ENCODE assay signal across 1 cellular context in the genomic region with DNA sequence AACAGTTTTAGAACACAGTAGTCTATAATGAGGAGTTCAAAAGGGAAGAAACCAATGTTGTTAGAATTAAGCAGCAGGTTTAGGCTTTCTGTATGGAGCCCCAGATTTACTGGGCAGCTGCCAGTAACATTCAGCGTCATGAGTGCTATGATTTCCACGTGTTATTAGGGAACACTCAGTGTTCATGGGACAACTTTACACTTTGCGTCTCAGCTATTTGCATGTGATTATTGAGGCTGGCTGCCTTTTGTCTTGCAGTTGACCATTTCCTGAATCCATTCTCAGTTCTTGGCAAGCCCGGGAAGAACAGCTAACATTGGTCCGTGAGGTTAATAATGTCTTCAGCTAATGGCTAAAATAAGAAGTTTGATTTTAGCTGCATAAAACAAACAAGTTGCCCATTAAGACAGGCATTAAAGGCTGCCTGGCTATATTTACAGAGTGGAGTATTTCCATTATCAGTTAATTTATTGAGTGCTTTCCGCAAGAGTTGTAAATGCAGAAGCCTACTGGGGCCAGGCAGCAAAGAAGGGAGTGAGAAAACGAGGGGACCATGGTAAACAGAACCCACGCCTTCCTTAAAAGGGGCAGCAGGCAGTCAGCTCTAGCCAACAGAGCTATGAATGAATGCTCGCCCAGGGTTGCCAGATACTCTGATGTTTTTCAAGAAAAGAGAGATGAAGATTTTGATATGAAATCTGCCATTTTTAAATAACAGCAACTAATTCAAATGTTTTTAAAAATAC.
TF ChIP-seq lines count a peak whose summit lies in the region.

No MANE protein-coding gene starts in this region.

TF ChIP-seq in GM23338, 12 proteins besides CTCF, POLR2A, EP300 and RAD21 (continued from another document):
- TF ChIP-seq, protein P1, sequence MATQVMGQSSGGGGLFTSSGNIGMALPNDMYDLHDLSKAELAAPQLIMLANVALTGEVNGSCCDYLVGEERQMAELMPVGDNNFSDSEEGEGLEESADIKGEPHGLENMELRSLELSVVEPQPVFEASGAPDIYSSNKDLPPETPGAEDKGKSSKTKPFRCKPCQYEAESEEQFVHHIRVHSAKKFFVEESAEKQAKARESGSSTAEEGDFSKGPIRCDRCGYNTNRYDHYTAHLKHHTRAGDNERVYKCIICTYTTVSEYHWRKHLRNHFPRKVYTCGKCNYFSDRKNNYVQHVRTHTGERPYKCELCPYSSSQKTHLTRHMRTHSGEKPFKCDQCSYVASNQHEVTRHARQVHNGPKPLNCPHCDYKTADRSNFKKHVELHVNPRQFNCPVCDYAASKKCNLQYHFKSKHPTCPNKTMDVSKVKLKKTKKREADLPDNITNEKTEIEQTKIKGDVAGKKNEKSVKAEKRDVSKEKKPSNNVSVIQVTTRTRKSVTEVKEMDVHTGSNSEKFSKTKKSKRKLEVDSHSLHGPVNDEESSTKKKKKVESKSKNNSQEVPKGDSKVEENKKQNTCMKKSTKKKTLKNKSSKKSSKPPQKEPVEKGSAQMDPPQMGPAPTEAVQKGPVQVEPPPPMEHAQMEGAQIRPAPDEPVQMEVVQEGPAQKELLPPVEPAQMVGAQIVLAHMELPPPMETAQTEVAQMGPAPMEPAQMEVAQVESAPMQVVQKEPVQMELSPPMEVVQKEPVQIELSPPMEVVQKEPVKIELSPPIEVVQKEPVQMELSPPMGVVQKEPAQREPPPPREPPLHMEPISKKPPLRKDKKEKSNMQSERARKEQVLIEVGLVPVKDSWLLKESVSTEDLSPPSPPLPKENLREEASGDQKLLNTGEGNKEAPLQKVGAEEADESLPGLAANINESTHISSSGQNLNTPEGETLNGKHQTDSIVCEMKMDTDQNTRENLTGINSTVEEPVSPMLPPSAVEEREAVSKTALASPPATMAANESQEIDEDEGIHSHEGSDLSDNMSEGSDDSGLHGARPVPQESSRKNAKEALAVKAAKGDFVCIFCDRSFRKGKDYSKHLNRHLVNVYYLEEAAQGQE (IDR thresholded peaks at IDR 0.05; ENCODE audit: unreplicated experiment): no peak
- TF ChIP-seq, protein P2, sequence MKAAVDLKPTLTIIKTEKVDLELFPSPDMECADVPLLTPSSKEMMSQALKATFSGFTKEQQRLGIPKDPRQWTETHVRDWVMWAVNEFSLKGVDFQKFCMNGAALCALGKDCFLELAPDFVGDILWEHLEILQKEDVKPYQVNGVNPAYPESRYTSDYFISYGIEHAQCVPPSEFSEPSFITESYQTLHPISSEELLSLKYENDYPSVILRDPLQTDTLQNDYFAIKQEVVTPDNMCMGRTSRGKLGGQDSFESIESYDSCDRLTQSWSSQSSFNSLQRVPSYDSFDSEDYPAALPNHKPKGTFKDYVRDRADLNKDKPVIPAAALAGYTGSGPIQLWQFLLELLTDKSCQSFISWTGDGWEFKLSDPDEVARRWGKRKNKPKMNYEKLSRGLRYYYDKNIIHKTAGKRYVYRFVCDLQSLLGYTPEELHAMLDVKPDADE (IDR thresholded peaks at IDR 0.05): no peak
- no peak for TF ChIP-seq EZH2 (IDR thresholded peaks at IDR 0.05; ENCODE audit: low read depth, unreplicated experiment)
- TF ChIP-seq, protein P3, sequence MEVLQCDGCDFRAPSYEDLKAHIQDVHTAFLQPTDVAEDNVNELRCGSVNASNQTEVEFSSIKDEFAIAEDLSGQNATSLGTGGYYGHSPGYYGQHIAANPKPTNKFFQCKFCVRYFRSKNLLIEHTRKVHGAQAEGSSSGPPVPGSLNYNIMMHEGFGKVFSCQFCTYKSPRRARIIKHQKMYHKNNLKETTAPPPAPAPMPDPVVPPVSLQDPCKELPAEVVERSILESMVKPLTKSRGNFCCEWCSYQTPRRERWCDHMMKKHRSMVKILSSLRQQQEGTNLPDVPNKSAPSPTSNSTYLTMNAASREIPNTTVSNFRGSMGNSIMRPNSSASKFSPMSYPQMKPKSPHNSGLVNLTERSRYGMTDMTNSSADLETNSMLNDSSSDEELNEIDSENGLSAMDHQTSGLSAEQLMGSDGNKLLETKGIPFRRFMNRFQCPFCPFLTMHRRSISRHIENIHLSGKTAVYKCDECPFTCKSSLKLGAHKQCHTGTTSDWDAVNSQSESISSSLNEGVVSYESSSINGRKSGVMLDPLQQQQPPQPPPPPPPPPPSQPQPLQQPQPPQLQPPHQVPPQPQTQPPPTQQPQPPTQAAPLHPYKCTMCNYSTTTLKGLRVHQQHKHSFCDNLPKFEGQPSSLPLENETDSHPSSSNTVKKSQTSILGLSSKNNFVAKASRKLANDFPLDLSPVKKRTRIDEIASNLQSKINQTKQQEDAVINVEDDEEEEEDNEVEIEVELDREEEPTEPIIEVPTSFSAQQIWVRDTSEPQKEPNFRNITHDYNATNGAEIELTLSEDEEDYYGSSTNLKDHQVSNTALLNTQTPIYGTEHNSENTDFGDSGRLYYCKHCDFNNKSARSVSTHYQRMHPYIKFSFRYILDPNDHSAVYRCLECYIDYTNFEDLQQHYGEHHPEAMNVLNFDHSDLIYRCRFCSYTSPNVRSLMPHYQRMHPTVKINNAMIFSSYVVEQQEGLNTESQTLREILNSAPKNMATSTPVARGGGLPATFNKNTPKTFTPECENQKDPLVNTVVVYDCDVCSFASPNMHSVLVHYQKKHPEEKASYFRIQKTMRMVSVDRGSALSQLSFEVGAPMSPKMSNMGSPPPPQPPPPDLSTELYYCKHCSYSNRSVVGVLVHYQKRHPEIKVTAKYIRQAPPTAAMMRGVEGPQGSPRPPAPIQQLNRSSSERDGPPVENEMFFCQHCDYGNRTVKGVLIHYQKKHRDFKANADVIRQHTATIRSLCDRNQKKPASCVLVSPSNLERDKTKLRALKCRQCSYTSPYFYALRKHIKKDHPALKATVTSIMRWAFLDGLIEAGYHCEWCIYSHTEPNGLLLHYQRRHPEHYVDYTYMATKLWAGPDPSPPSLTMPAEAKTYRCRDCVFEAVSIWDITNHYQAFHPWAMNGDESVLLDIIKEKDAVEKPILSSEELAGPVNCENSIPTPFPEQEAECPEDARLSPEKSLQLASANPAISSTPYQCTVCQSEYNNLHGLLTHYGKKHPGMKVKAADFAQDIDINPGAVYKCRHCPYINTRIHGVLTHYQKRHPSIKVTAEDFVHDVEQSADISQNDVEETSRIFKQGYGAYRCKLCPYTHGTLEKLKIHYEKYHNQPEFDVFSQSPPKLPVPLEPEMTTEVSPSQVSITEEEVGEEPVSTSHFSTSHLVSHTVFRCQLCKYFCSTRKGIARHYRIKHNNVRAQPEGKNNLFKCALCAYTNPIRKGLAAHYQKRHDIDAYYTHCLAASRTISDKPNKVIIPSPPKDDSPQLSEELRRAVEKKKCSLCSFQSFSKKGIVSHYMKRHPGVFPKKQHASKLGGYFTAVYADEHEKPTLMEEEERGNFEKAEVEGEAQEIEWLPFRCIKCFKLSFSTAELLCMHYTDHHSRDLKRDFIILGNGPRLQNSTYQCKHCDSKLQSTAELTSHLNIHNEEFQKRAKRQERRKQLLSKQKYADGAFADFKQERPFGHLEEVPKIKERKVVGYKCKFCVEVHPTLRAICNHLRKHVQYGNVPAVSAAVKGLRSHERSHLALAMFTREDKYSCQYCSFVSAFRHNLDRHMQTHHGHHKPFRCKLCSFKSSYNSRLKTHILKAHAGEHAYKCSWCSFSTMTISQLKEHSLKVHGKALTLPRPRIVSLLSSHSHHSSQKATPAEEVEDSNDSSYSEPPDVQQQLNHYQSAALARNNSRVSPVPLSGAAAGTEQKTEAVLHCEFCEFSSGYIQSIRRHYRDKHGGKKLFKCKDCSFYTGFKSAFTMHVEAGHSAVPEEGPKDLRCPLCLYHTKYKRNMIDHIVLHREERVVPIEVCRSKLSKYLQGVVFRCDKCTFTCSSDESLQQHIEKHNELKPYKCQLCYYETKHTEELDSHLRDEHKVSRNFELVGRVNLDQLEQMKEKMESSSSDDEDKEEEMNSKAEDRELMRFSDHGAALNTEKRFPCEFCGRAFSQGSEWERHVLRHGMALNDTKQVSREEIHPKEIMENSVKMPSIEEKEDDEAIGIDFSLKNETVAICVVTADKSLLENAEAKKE (CRISPR knock-in tag; IDR thresholded peaks at IDR 0.05): no peak
- no peak for TF ChIP-seq POLR2AphosphoS5 (IDR thresholded peaks at IDR 0.05; ENCODE audit: low read depth)
- no peak for TF ChIP-seq ZNF114 (CRISPR knock-in tag; IDR thresholded peaks at IDR 0.05)
- no peak for TF ChIP-seq STAT1 (IDR thresholded peaks at IDR 0.05; ENCODE audit: unreplicated experiment)
- TF ChIP-seq EZH2phosphoT487 (IDR thresholded peaks at IDR 0.05; ENCODE audit: unreplicated experiment): no peak
